ENCODE assay signal across 21 cellular contexts in the genomic region with DNA sequence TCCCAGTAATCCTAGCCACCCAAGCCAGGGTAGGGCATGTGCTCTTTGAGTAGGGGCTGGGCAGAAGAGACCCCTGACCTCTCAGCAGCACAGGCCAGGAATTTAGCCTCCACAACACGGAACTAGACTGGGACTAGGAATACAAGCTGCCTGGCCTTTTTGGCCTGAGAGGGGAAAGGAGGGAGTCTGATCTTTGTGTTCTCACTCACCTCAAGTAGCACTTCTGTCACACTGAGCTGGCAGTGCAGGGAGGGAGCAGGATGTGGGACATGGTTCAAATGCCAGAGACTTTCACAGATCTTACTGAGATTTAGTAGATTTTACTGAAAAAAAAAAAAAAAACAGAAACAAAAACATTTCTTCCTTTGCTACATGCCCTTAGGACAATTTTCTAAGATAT.
"Had no signal": no experiment of that assay in that cellular context is flagged by ENCODE, and none has a peak within 500 bp of the region (broad histone marks: within the 10 kb centered on the region; RNA-seq: fewer than 3 reads in every experiment).

No MANE protein-coding gene starts in this region.

- H3K4me3 ChIP-seq: esophagus muscularis mucosa, gastrocnemius medialis, heart right ventricle, lung, right atrium auricular region, sigmoid colon, skin epidermis, suprapubic skin, tibial artery, upper lobe of left lung, vagina had no signal

- H3K9me3 ChIP-seq: gastrocnemius medialis, sigmoid colon, suprapubic skin, tibial artery, upper lobe of left lung had no signal

- H3K27me3 ChIP-seq: right atrium auricular region, sigmoid colon, tibial artery, upper lobe of left lung, vagina had no signal

- H3K36me3 ChIP-seq: esophagus muscularis mucosa, gastrocnemius medialis, heart right ventricle, right atrium auricular region, sigmoid colon, suprapubic skin, tibial artery, upper lobe of left lung, vagina had no signal

- DNase-seq: effector memory CD4-positive, alpha-beta T cell; gastrocnemius medialis; heart right ventricle; hypothalamus; kidney glomerular epithelial cell; mesenchymal stem cell; midbrain; sigmoid colon; stimulated activated CD4-positive, alpha-beta T cell treated with anti-CD3 and anti-CD28 coated beads, Interleukin-2, amount 100 ng/mL, for 48 hours; stimulated activated naive CD8-positive, alpha-beta T cell treated with anti-CD3 and anti-CD28 coated beads, Interleukin-15, Interleukin-2, amounts not matched to agents 100 U/mL and 50 U/mL, for 24 hours; tibial artery had no signal

- H3K4me1 ChIP-seq: esophagus muscularis mucosa, gastrocnemius medialis, heart right ventricle, right atrium auricular region, sigmoid colon, suprapubic skin, tibial artery, upper lobe of left lung, vagina had no signal

- ATAC-seq: gastrocnemius medialis; heart right ventricle; left lobe of liver; natural killer cell treated with Interleukin-12 subunit alpha and Interleukin-12 subunit beta and Interleukin-15 and Interleukin-18, amount 100 ng/mL, for 72 hours; stimulated activated naive CD8-positive, alpha-beta T cell treated with anti-CD3 and anti-CD28 coated beads, Interleukin-15, Interleukin-2, amounts not matched to agents 100 U/mL and 50 U/mL, for 24 hours had no signal

- H3K27ac ChIP-seq: epithelial cell of prostate, esophagus muscularis mucosa, gastrocnemius medialis, heart right ventricle, right atrium auricular region, sigmoid colon, skin epidermis, suprapubic skin, tibial artery, upper lobe of left lung, vagina had no signal
